Comparison of ENCODE assay signal across 8 cellular contexts in the genomic region with DNA sequence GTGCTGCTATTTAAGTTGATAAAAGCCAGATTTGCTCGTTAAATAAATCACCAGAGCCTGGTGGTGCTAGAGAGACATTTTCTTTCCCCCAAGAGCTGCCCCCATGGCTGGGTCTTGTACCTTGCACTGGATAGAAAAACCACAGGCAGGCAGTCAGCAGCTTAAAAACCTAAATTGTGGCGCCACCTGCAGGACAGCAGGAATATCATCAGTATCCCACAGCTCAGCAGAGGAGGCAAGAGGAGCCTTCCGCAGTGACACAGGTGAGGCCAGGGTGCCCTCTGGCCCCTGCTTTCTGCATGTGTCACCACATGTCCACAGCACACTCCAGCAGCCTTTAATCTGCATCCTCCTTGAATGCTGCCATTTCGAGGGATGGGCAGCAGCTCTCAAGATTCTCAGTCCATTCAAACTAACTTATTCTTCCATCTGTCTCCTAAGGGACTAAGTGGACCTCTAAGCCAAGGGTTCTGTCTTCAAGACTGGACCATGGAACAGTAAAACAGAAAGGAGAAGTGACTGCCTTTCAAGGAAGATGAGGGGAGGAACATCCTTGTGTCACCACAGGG. TPM values are rescaled to one million over a fixed set of nuclear protein-coding genes. Genes with fewer than 3 reads are reported as not detected.
DNase-seq lines count a peak whose midpoint lies in the region; ATAC-seq and TF ChIP-seq lines count a peak whose summit lies in the region.

No MANE protein-coding gene starts in this region.

- no peaks in the 10 kb centered on the region for H3K36me3 ChIP-seq in effector memory CD4-positive, alpha-beta T cell (ENCODE audit: control insufficient read depth, insufficient read depth, low read length)

- no peaks in the 10 kb centered on the region for H3K9me3 ChIP-seq in effector memory CD4-positive, alpha-beta T cell (ENCODE audit: control insufficient read depth, low read length)

- no peak overlapping the region for H3K27ac ChIP-seq in effector memory CD4-positive, alpha-beta T cell (ENCODE audit: insufficient read depth, low read length, poor library complexity, severe bottlenecking)

- H3K27me3 ChIP-seq in effector memory CD4-positive, alpha-beta T cell (replicated peaks; ENCODE audit: control insufficient read depth, insufficient read depth, low read length, poor library complexity, severe bottlenecking): peaks cover 8% of the 10 kb centered on the region

- CTCF ChIA-PET in activated CD8-positive, alpha-beta T cell treated with anti-CD3 and anti-CD28 coated beads for 36 hours (lab: Charles Lee): interaction anchor here (0.7 to 10.9 kb wide), 71 partner anchors 8 to 891 kb away, joined by 3 to 117 read pairs (median 4); no protein-coding TSS in a partner anchor

- DNase-seq in NCI-H1436 (lab: John Stamatoyannopoulos, UW) (peak; percentile 15), NCI-H1436 treated with DMSO at 0.1 percent for 48 hours (lab: John Stamatoyannopoulos, UW) (no peak), NCI-H524 treated with DMSO at 0.1 percent for 48 hours (lab: John Stamatoyannopoulos, UW) (peak; percentile 50), mesothelial cell of epicardium (ENCODE audit: low spot score in 2 of 2, unreplicated experiment in 2 of 2) (peak; percentile 56 to 82)
- peak; percentile 85 for DNase-seq in activated CD8-positive, alpha-beta T cell treated with anti-CD3 and anti-CD28 coated beads for 36 hours
- peak; percentile 17 to 42 (median 20) for DNase-seq in effector memory CD4-positive, alpha-beta T cell
- peak; percentile 48 to 55 for DNase-seq in stimulated activated CD8-positive, alpha-beta memory T cell treated with anti-CD3 and anti-CD28 coated beads, Interleukin-2, amount 100 ng/mL, for 48 hours (ENCODE audit: low read depth in 2 of 2)

- no peaks in the 10 kb centered on the region for H3K9me3 Mint-ChIP-seq in activated CD8-positive, alpha-beta T cell treated with anti-CD3 and anti-CD28 coated beads for 36 hours
- H3K9me3 Mint-ChIP-seq in mesothelial cell of epicardium: no peaks in the 10 kb centered on the region

- POLR2A ChIA-PET in activated CD8-positive, alpha-beta T cell treated with anti-CD3 and anti-CD28 coated beads for 36 hours (lab: Charles Lee): interaction anchor here (0.6 kb wide), 1 partner anchor 11 kb away, joined by 3 read pairs; no protein-coding TSS in a partner anchor

- no peaks in the 10 kb centered on the region for H3K4me1 Mint-ChIP-seq in activated CD8-positive, alpha-beta T cell treated with anti-CD3 and anti-CD28 coated beads for 36 hours (ENCODE audit: low read depth)
- peaks cover 14% of the 10 kb centered on the region for H3K4me1 Mint-ChIP-seq in mesothelial cell of epicardium

- no peaks in the 10 kb centered on the region for H3K4me1 ChIP-seq in effector memory CD4-positive, alpha-beta T cell (ENCODE audit: control insufficient read depth, insufficient read depth, low read length, poor library complexity, severe bottlenecking)

- H3K36me3 Mint-ChIP-seq in activated CD8-positive, alpha-beta T cell treated with anti-CD3 and anti-CD28 coated beads for 36 hours (ENCODE audit: low read depth): no peaks in the 10 kb centered on the region
- no peaks in the 10 kb centered on the region for H3K36me3 Mint-ChIP-seq in mesothelial cell of epicardium

- H3K4me3 Mint-ChIP-seq in activated CD8-positive, alpha-beta T cell treated with anti-CD3 and anti-CD28 coated beads for 36 hours: no peak overlapping the region
- no peak overlapping the region for H3K4me3 Mint-ChIP-seq in mesothelial cell of epicardium

- intact Hi-C loops in activated CD8-positive, alpha-beta T cell treated with anti-CD3 and anti-CD28 coated beads for 36 hours (cut with micrococcal nuclease): loop anchor here (1.0 to 2.0 kb wide), 2 partner anchors 186 to 262 kb away; no protein-coding TSS in a partner anchor

- H3K27ac Mint-ChIP-seq in activated CD8-positive, alpha-beta T cell treated with anti-CD3 and anti-CD28 coated beads for 36 hours: no peak overlapping the region
- H3K27ac Mint-ChIP-seq in mesothelial cell of epicardium: no peak overlapping the region

- ATAC-seq in HG03342 (IDR thresholded peaks at IDR 0.05; ENCODE audit: unreplicated experiment): peak; percentile 69
- peak; percentile 81 for ATAC-seq in activated CD8-positive, alpha-beta T cell treated with anti-CD3 and anti-CD28 coated beads for 36 hours

- peaks cover 21% of the 10 kb centered on the region for H3K27me3 Mint-ChIP-seq in activated CD8-positive, alpha-beta T cell treated with anti-CD3 and anti-CD28 coated beads for 36 hours
- peaks cover 85% of the 10 kb centered on the region for H3K27me3 Mint-ChIP-seq in mesothelial cell of epicardium (ENCODE audit: low read depth)

- TF ChIP-seq CTCF in activated CD8-positive, alpha-beta T cell treated with anti-CD3 and anti-CD28 coated beads for 36 hours (IDR thresholded peaks at IDR 0.05): peak; percentile 87
- TF ChIP-seq CTCF in mesothelial cell of epicardium (IDR thresholded peaks at IDR 0.05; ENCODE audit: unreplicated experiment): peak; percentile 82

- no peak overlapping the region for H3K4me3 ChIP-seq in effector memory CD4-positive, alpha-beta T cell (ENCODE audit: insufficient read depth, low read depth, low read length, poor library complexity, severe bottlenecking)

RNA-seq across cellular contexts. Expression of a gene that starts 4.5 kb away (rescaled TPM):
- total RNA-seq in activated CD8-positive, alpha-beta T cell treated with anti-CD3 and anti-CD28 coated beads for 36 hours: under 1 TPM; 0.18 to 0.70 TPM
- 4.3 to 5.2 TPM (median 4.5 TPM) in 3 replicates for total RNA-seq in mesothelial cell of epicardium
